In the genomic region with DNA sequence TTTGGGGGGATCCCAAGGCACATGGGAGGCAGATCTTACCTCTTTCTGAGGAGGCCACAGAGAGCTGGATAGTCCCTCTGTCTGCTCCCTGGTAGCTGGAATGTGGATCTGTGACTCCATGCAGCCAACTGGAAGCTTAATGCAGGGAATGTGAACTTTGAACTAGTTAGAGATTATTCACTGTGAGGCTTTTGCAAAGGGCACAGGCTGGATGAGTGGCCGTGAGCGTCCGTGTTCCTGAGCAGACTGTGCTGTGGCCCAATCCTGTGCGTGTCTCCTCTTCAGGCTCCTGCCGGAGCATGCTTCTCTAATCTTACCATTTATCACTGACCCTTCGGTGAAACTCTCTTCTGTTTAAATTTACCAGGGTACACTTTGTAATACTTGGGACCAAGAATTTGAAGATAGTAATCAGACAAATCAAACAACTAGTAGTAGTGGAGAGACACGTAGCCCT, we compare ENCODE assay signal across 17 cellular contexts.
DNase-seq lines count a peak whose midpoint lies in the region; ATAC-seq and TF ChIP-seq lines count a peak whose summit lies in the region.
"Had no signal": no experiment of that assay in that cellular context is flagged by ENCODE, and none has a peak within 500 bp of the region (broad histone marks: within the 10 kb centered on the region; RNA-seq: fewer than 3 reads in every experiment).

No MANE protein-coding gene starts in this region.

- TF ChIP-seq POLR2A in prostate gland (IDR thresholded peaks at IDR 0.05), result no peak

- TF ChIP-seq CTCF in epithelial cell of proximal tubule (conservative IDR thresholded peaks at IDR 0.05; ENCODE audit: low read depth, low read length) (no peak), prostate gland (IDR thresholded peaks at IDR 0.05) (no peak)

- no peaks in the 10 kb centered on the region for H3K27me3 ChIP-seq in prostate gland (replicated peaks; ENCODE audit: insufficient read depth)

- peaks cover 7% of the 10 kb centered on the region for H3K4me1 ChIP-seq in prostate gland (replicated peaks)

- H3K4me3 ChIP-seq in epithelial cell of proximal tubule (ENCODE audit: low read depth, low read length) (no peak overlapping the region), prostate gland (no peak overlapping the region)

- H3K36me3 ChIP-seq in prostate gland, result no peaks in the 10 kb centered on the region

- H3K27ac ChIP-seq in prostate gland, result peak overlapping the region; percentile 49 to 51

- ATAC-seq in HG02610 (IDR thresholded peaks at IDR 0.05; ENCODE audit: unreplicated experiment), result no peak
- ATAC-seq: activated T-helper 17 cell treated with anti-CD3 and anti-CD28 coated beads, Interleukin-2, amount 50 U/mL, for 72 hours; sciatic nerve; WTC11 had no signal

- no peaks in the 10 kb centered on the region for H3K9me3 ChIP-seq in prostate gland

- peak; percentile 14 for DNase-seq in EH (ENCODE audit: low read depth)
- peak; percentile 75 for DNase-seq in epithelial cell of proximal tubule (ENCODE audit: low read depth)
- peak; percentile 53 for DNase-seq in left kidney (ENCODE audit: low read depth, low spot score)
- DNase-seq in prostate gland (ENCODE audit: low spot score), result peak; percentile 45
- no peak for DNase-seq in C1 segment of cervical spinal cord (lab: John Stamatoyannopoulos, UW)
- no peak for DNase-seq in AML-193 (lab: John Stamatoyannopoulos, UW)
- no peak for DNase-seq in middle frontal gyrus (ENCODE audit: extremely low spot score, low spot score)
- DNase-seq: amniotic stem cell; CD8-positive, alpha-beta memory T cell; cerebellar nuclear complex; NCI-H2081; NCI-H524; SHP77 treated with DMSO at 0.1 percent for 48 hours had no signal

- intact Hi-C loops in prostate gland (cut with DNase I), result loop anchor here (2.0 to 10.0 kb wide), 2 partner anchors 188 to 480 kb away; partner anchors contain the start of gene PTPRM

- 12% methylated on average over 7 of the region's 7 CpGs for WGBS in prostate gland

Comparison
In these comparisons a context has a peak if more than half of its experiments do, and no peak if none do; other contexts are left out.
1. DNase-seq: peak in EH (single experiment), epithelial cell of proximal tubule (single experiment), left kidney (single experiment) and prostate gland (single experiment); none in C1 segment of cervical spinal cord (0 of 14), AML-193 (0 of 2) and middle frontal gyrus (single experiment).